33 cellular contexts compared by ENCODE assay signal in genomic region chr22:50459016-50459415, GRCh38. TPM values are rescaled to one million over a fixed set of nuclear protein-coding genes. Genes with fewer than 3 reads are reported as not detected.
"Had no signal": no experiment of that assay in that cellular context is flagged by ENCODE, and none has a peak within 500 bp of the region (broad histone marks: within the 10 kb centered on the region; RNA-seq: fewer than 3 reads in every experiment).

No MANE protein-coding gene starts in this region.

- DNase-seq: activated CD4-positive, alpha-beta memory T cell treated with anti-CD3 and anti-CD28 coated beads for 36 hours; activated CD4-positive, alpha-beta T cell treated with anti-CD3 and anti-CD28 coated beads for 36 hours; activated CD4-positive, alpha-beta T cell treated with anti-CD3 and anti-CD28 coated beads, Interleukin-2, amount 10 ng/mL, durations not matched to agents 24 days and 14 days; activated CD4-positive, CD25-positive, alpha-beta regulatory T cell; activated CD4-positive, CD25-positive, alpha-beta regulatory T cell treated with anti-CD3 and anti-CD28 coated beads, Interleukin-2, amount 50 U/mL, for 72 hours; activated CD8-positive, alpha-beta memory T cell treated with anti-CD3 and anti-CD28 coated beads, Interleukin-2, amount 10 ng/mL, durations not matched to agents 7 days and 5 days; activated CD8-positive, alpha-beta memory T cell treated with anti-CD3 and anti-CD28 coated beads, Interleukin-2, amount 50 U/mL, for 4 hours; activated CD8-positive, alpha-beta T cell treated with anti-CD3 and anti-CD28 coated beads, Interleukin-2, amount 10 ng/mL, durations not matched to agents 7 days and 5 days; activated effector memory CD4-positive, alpha-beta T cell treated with Interleukin-2 at 50 U/mL for 16 hours; activated gamma-delta T cell treated with Interleukin-2 at 50 U/mL for 16 hours; activated naive CD4-positive, alpha-beta T cell treated with anti-CD3 and anti-CD28 coated beads, Interleukin-2, amount 10 ng/mL, durations not matched to agents 7 days and 5 days; activated naive CD8-positive, alpha-beta T cell treated with anti-CD3 and anti-CD28 coated beads, Interleukin-2, amount 10 ng/mL, durations not matched to agents 7 days and 5 days; activated T-cell treated with anti-CD3 and anti-CD28 coated beads, Interleukin-2, amount 50 U/mL, for 4 hours; central memory CD4-positive, alpha-beta T cell; effector memory CD4-positive, alpha-beta T cell; endodermal cell; foreskin keratinocyte; gastrocnemius medialis; glutamatergic neuron; heart left ventricle; T-helper 2 cell had no signal

- H3K4me1 ChIP-seq: ascending aorta, breast epithelium, foreskin keratinocyte, gastrocnemius medialis, heart left ventricle had no signal

- H3K4me3 ChIP-seq: ascending aorta, breast epithelium, cardiac muscle cell, coronary artery, dorsolateral prefrontal cortex, gastrocnemius medialis, heart left ventricle had no signal

- H3K27me3 Mint-ChIP-seq: activated CD4-positive, alpha-beta memory T cell treated with anti-CD3 and anti-CD28 coated beads for 36 hours; activated CD4-positive, alpha-beta T cell treated with anti-CD3 and anti-CD28 coated beads for 36 hours; activated CD4-positive, alpha-beta T cell treated with anti-CD3 and anti-CD28 coated beads, Interleukin-2, amount 10 ng/mL, durations not matched to agents 24 days and 14 days; activated CD8-positive, alpha-beta memory T cell treated with anti-CD3 and anti-CD28 coated beads, Interleukin-2, amount 10 ng/mL, durations not matched to agents 7 days and 5 days; activated naive CD4-positive, alpha-beta T cell treated with anti-CD3 and anti-CD28 coated beads, Interleukin-2, amount 10 ng/mL, durations not matched to agents 7 days and 5 days; activated naive CD8-positive, alpha-beta T cell treated with anti-CD3 and anti-CD28 coated beads, Interleukin-2, amount 10 ng/mL, durations not matched to agents 7 days and 5 days; activated T-helper 17 cell treated with anti-CD3 and anti-CD28 coated beads, Interleukin-2, amount 50 U/mL, for 72 hours; brain; dendritic cell treated with granulocyte-macrophage colony-stimulating factor and Interleukin-4, amounts not matched to agents 40 ng/mL and 50 ng/mL, for 4 days had no signal

- H3K27ac ChIP-seq: ascending aorta, breast epithelium, cardiac muscle cell, coronary artery, foreskin keratinocyte, gastrocnemius medialis, heart left ventricle had no signal

- H3K4me3 Mint-ChIP-seq: activated CD4-positive, alpha-beta memory T cell treated with anti-CD3 and anti-CD28 coated beads for 36 hours; activated CD4-positive, alpha-beta T cell treated with anti-CD3 and anti-CD28 coated beads for 36 hours; activated CD4-positive, alpha-beta T cell treated with anti-CD3 and anti-CD28 coated beads, Interleukin-2, amount 10 ng/mL, durations not matched to agents 24 days and 14 days; activated CD8-positive, alpha-beta memory T cell treated with anti-CD3 and anti-CD28 coated beads, Interleukin-2, amount 10 ng/mL, durations not matched to agents 7 days and 5 days; activated CD8-positive, alpha-beta T cell treated with anti-CD3 and anti-CD28 coated beads, Interleukin-2, amount 10 ng/mL, durations not matched to agents 7 days and 5 days; activated naive CD4-positive, alpha-beta T cell treated with anti-CD3 and anti-CD28 coated beads, Interleukin-2, amount 10 ng/mL, durations not matched to agents 7 days and 5 days; activated naive CD8-positive, alpha-beta T cell treated with anti-CD3 and anti-CD28 coated beads, Interleukin-2, amount 10 ng/mL, durations not matched to agents 7 days and 5 days; activated T-cell treated with anti-CD3 and anti-CD28 coated beads, Interleukin-2, amount 50 U/mL, for 4 hours; activated T-helper 17 cell treated with anti-CD3 and anti-CD28 coated beads, Interleukin-2, amount 50 U/mL, for 72 hours; brain; dendritic cell treated with granulocyte-macrophage colony-stimulating factor and Interleukin-4, amounts not matched to agents 40 ng/mL and 50 ng/mL, for 4 days; endodermal cell had no signal

- H3K9me3 Mint-ChIP-seq: activated CD4-positive, alpha-beta memory T cell treated with anti-CD3 and anti-CD28 coated beads for 36 hours; activated CD4-positive, alpha-beta T cell treated with anti-CD3 and anti-CD28 coated beads, Interleukin-2, amount 10 ng/mL, durations not matched to agents 24 days and 14 days; activated naive CD4-positive, alpha-beta T cell treated with anti-CD3 and anti-CD28 coated beads, Interleukin-2, amount 10 ng/mL, durations not matched to agents 7 days and 5 days; activated naive CD4-positive, alpha-beta T cell treated with anti-CD3 and anti-CD28 coated beads, Interleukin-2, amount 50 U/mL, for 72 hours; activated naive CD8-positive, alpha-beta T cell treated with anti-CD3 and anti-CD28 coated beads, Interleukin-2, amount 10 ng/mL, durations not matched to agents 7 days and 5 days; activated T-cell treated with anti-CD3 and anti-CD28 coated beads, Interleukin-2, amount 50 U/mL, for 4 hours; activated T-helper 17 cell treated with anti-CD3 and anti-CD28 coated beads, Interleukin-2, amount 50 U/mL, for 72 hours; brain; dendritic cell treated with granulocyte-macrophage colony-stimulating factor and Interleukin-4, amounts not matched to agents 40 ng/mL and 50 ng/mL, for 4 days; endodermal cell had no signal

- H3K9me3 ChIP-seq: ascending aorta, breast epithelium, gastrocnemius medialis, heart left ventricle had no signal

- H3K4me1 Mint-ChIP-seq: activated naive CD8-positive, alpha-beta T cell treated with anti-CD3 and anti-CD28 coated beads, Interleukin-2, amount 10 ng/mL, durations not matched to agents 7 days and 5 days; activated T-helper 17 cell treated with anti-CD3 and anti-CD28 coated beads, Interleukin-2, amount 50 U/mL, for 72 hours; brain; endodermal cell had no signal

- ATAC-seq: activated CD4-positive, alpha-beta T cell treated with anti-CD3 and anti-CD28 coated beads for 36 hours; activated CD8-positive, alpha-beta memory T cell treated with anti-CD3 and anti-CD28 coated beads, Interleukin-2, amount 10 ng/mL, durations not matched to agents 7 days and 5 days; activated CD8-positive, alpha-beta T cell treated with anti-CD3 and anti-CD28 coated beads, Interleukin-2, amount 10 ng/mL, durations not matched to agents 7 days and 5 days; activated naive CD4-positive, alpha-beta T cell treated with anti-CD3 and anti-CD28 coated beads, Interleukin-2, amount 50 U/mL, for 72 hours; activated T-cell treated with anti-CD3 and anti-CD28 coated beads, Interleukin-2, amount 50 U/mL, for 4 hours; activated T-helper 17 cell treated with anti-CD3 and anti-CD28 coated beads, Interleukin-2, amount 50 U/mL, for 72 hours; esophagus mucosa; foreskin keratinocyte; gastrocnemius medialis; heart left ventricle had no signal

- H3K27ac Mint-ChIP-seq: activated CD4-positive, alpha-beta memory T cell treated with anti-CD3 and anti-CD28 coated beads for 36 hours; activated CD4-positive, alpha-beta T cell treated with anti-CD3 and anti-CD28 coated beads for 36 hours; activated CD4-positive, alpha-beta T cell treated with anti-CD3 and anti-CD28 coated beads, Interleukin-2, amount 10 ng/mL, durations not matched to agents 24 days and 14 days; activated CD8-positive, alpha-beta memory T cell treated with anti-CD3 and anti-CD28 coated beads, Interleukin-2, amount 10 ng/mL, durations not matched to agents 7 days and 5 days; activated naive CD8-positive, alpha-beta T cell treated with anti-CD3 and anti-CD28 coated beads, Interleukin-2, amount 10 ng/mL, durations not matched to agents 7 days and 5 days; activated T-helper 17 cell treated with anti-CD3 and anti-CD28 coated beads, Interleukin-2, amount 50 U/mL, for 72 hours; brain; dendritic cell treated with granulocyte-macrophage colony-stimulating factor and Interleukin-4, amounts not matched to agents 40 ng/mL and 50 ng/mL, for 4 days; endodermal cell had no signal

- H3K27me3 ChIP-seq: ascending aorta, breast epithelium, cardiac muscle cell, dorsolateral prefrontal cortex, foreskin keratinocyte, gastrocnemius medialis, heart left ventricle had no signal

RNA-seq across cellular contexts. Expression of gene ADM2, which starts 22.3 kb away (rescaled TPM):
- total RNA-seq: ascending aorta had no signal

RNA-seq across cellular contexts. Expression of gene MIOX, which starts 27.6 kb away (rescaled TPM):
- total RNA-seq: activated naive CD8-positive, alpha-beta T cell treated with anti-CD3 and anti-CD28 coated beads, Interleukin-2, amount 10 ng/mL, durations not matched to agents 7 days and 5 days; ascending aorta; breast epithelium; cardiac muscle cell; cerebellum; endodermal cell; epithelial cell of proximal tubule; esophagus mucosa; foreskin keratinocyte; gastrocnemius medialis; heart left ventricle had no signal
- polyA plus RNA-seq: cardiac muscle cell, heart left ventricle had no signal
